In the genomic region with DNA sequence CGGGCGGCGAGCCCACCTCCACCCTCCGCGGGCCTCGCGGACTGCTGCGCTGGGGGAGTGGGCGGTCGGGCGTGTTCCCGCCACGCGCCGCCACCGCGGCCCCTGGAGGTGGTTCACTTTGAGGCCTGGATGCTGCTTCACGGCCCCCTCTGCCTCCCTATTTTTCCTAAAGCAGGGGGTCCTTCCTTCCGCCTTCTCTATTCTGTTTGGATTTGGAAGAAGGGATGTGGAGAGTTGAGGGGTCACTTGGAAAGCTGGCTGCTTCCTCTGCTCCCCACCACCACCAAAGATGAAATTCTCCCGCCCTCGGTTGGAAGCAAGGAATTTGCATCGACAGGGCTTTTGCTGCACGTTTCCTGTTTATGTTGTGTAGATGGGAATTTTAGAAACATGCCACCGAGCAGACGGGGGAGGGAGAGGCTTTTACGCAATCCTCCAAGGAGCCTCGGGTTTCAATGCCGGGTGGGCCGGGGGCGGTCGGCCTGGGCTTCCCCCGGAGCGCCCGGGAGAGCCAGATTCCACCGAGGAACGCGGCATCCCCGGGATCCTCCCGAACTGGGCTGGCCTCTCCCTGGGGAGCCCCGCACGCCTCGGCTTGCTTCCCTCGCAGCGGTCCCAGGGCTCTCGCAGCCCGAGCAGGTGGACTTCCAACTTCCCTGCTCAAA, we compare ENCODE assay signal across 8 cellular contexts. TPM values are rescaled to one million over a fixed set of nuclear protein-coding genes. Genes with fewer than 3 reads are reported as not detected.
DNase-seq lines count a peak whose midpoint lies in the region; ATAC-seq and TF ChIP-seq lines count a peak whose summit lies in the region.

No MANE protein-coding gene starts in this region.

- no peaks in the 10 kb centered on the region for H3K9me3 Mint-ChIP-seq in central memory CD8-positive, alpha-beta T cell
- no peaks in the 10 kb centered on the region for H3K9me3 Mint-ChIP-seq in stimulated activated memory B cell treated with anti-CD40 and anti-IgM and Interleukin-4, amounts not matched to agents 10 μg/mL and 1 μg/mL and 100 μg/mL, for 72 hours

- peak overlapping the region; percentile 88 for H3K4me3 ChIP-seq in kidney epithelial cell (ENCODE audit: low read depth, low read length)

- H3K27me3 ChIP-seq in kidney epithelial cell (ENCODE audit: control insufficient read depth, insufficient read depth, low read length), result no peaks in the 10 kb centered on the region

- no peak for TF ChIP-seq CTCF in kidney epithelial cell (IDR thresholded peaks at IDR 0.05; ENCODE audit: insufficient read depth, low read length, poor library complexity, severe bottlenecking)

- H3K4me1 Mint-ChIP-seq in central memory CD8-positive, alpha-beta T cell, result peaks cover 39% of the 10 kb centered on the region
- H3K4me1 Mint-ChIP-seq in stimulated activated memory B cell treated with anti-CD40 and anti-IgM and Interleukin-4, amounts not matched to agents 10 μg/mL and 1 μg/mL and 100 μg/mL, for 72 hours, result peaks cover 45% of the 10 kb centered on the region

- ATAC-seq in central memory CD8-positive, alpha-beta T cell (replicated peaks; ENCODE audit: extremely low read depth, poor library complexity, severe bottlenecking), result no peak
- ATAC-seq in stimulated activated memory B cell treated with anti-CD40 and anti-IgM and Interleukin-4, amounts not matched to agents 10 μg/mL and 1 μg/mL and 100 μg/mL, for 72 hours, result no peak

- peaks cover 1% of the 10 kb centered on the region for H3K36me3 Mint-ChIP-seq in central memory CD8-positive, alpha-beta T cell (ENCODE audit: insufficient read depth)
- H3K36me3 Mint-ChIP-seq in stimulated activated memory B cell treated with anti-CD40 and anti-IgM and Interleukin-4, amounts not matched to agents 10 μg/mL and 1 μg/mL and 100 μg/mL, for 72 hours, result peaks cover 7% of the 10 kb centered on the region

- H3K27me3 Mint-ChIP-seq in central memory CD8-positive, alpha-beta T cell, result peaks cover 28% of the 10 kb centered on the region
- H3K27me3 Mint-ChIP-seq in stimulated activated memory B cell treated with anti-CD40 and anti-IgM and Interleukin-4, amounts not matched to agents 10 μg/mL and 1 μg/mL and 100 μg/mL, for 72 hours, result peaks cover 25% of the 10 kb centered on the region

- peak overlapping the region; percentile 62 for H3K27ac Mint-ChIP-seq in central memory CD8-positive, alpha-beta T cell (ENCODE audit: low read depth)
- H3K27ac Mint-ChIP-seq in stimulated activated memory B cell treated with anti-CD40 and anti-IgM and Interleukin-4, amounts not matched to agents 10 μg/mL and 1 μg/mL and 100 μg/mL, for 72 hours, result no peak overlapping the region

- DNase-seq in DMS 273 (lab: John Stamatoyannopoulos, UW; ENCODE audit: unreplicated experiment), result peak; percentile 70
- no peak for DNase-seq in DMS 273 treated with DMSO at 0.1 percent for 48 hours (lab: John Stamatoyannopoulos, UW)
- DNase-seq in NCI-H526 treated with DMSO at 0.1 percent for 48 hours (lab: John Stamatoyannopoulos, UW), result peak; percentile 50
- no peak for DNase-seq in central memory CD8-positive, alpha-beta T cell (ENCODE audit: low spot score in 2 of 2)
- DNase-seq in kidney epithelial cell (ENCODE audit: low read depth), result no peak
- DNase-seq in NCI-H1436 treated with DMSO at 0.1 percent for 48 hours (lab: John Stamatoyannopoulos, UW), result no peak
- no peak for DNase-seq in occipital lobe (lab: John Stamatoyannopoulos, UW)

- peak overlapping the region; percentile 80 for H3K4me3 Mint-ChIP-seq in central memory CD8-positive, alpha-beta T cell
- peak overlapping the region; percentile 75 for H3K4me3 Mint-ChIP-seq in stimulated activated memory B cell treated with anti-CD40 and anti-IgM and Interleukin-4, amounts not matched to agents 10 μg/mL and 1 μg/mL and 100 μg/mL, for 72 hours

- H3K36me3 ChIP-seq in kidney epithelial cell (ENCODE audit: control insufficient read depth, insufficient read depth, low read length), result no peaks in the 10 kb centered on the region

RNA-seq across cellular contexts. Expression of gene SBF2, which starts 0.4 kb away (rescaled TPM):
- total RNA-seq in kidney epithelial cell, result 21.1 and 25.4 TPM in 2 replicates
- 132 TPM for total RNA-seq in occipital lobe

RNA-seq across cellular contexts. Expression of gene ADM, which starts 10.5 kb away (rescaled TPM):
- total RNA-seq in kidney epithelial cell (59.8 and 68.1 TPM in 2 replicates), occipital lobe (14.7 TPM)

Comparison
In these comparisons a context has a peak if more than half of its experiments do, and no peak if none do; other contexts are left out.
1. DNase-seq: peak in DMS 273 (single experiment) and NCI-H526 treated with DMSO at 0.1 percent for 48 hours (single experiment); none in DMS 273 treated with DMSO at 0.1 percent for 48 hours (single experiment), central memory CD8-positive, alpha-beta T cell (0 of 2), kidney epithelial cell (single experiment), NCI-H1436 treated with DMSO at 0.1 percent for 48 hours (single experiment) and occipital lobe (single experiment).